8 cellular contexts compared by ENCODE assay signal in the genomic region with DNA sequence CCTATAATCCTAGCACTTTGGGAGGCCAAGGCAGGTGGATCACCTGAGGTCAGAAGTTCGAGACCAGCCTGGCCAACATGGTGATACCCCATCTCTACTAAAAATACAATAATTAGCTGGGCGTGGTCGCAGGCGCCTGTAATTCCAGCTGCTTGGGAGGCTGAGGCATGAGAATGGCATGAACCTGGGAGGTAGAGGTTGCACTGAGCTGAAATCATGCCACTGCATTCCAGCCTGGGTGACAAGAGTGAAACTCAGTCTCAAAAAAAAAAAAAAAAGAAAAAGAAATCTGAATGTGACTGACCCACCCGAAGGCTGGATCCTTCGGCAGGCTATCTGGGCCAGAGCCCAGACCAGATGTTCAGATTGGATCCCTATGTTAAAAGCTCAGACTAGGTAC. TPM values are rescaled to one million over a fixed set of nuclear protein-coding genes. Genes with fewer than 3 reads are reported as not detected.
DNase-seq lines count a peak whose midpoint lies in the region; FAIRE-seq and TF ChIP-seq lines count a peak whose summit lies in the region.
"Not testable (repeated sequence)": the region's sequence is repeated elsewhere in the genome, so short reads cannot be mapped to it uniquely, and the experiment has no call there.

No MANE protein-coding gene starts in this region.

- H3K4me3 ChIP-seq in HEK293 (ENCODE audit: low read depth, low read length); PC-9; astrocyte (ENCODE audit: insufficient read depth, low read depth, low read length); epithelial cell of esophagus (ENCODE audit: low read length): not testable (repeated sequence)

- DNase-seq in A172 (ENCODE audit: low spot score) (peak; percentile 63), EL (peak; percentile 23), PC-9 (peak; percentile 47 to 68), epithelial cell of esophagus (ENCODE audit: low read depth) (peak; percentile 45)
- DNase-seq in astrocyte (ENCODE audit: low read depth); type B pancreatic cell (ENCODE audit: extremely low spot score, unreplicated experiment): not testable (repeated sequence)

- H3K27ac ChIP-seq in HEK293 (ENCODE audit: extremely low read depth, low read depth, low read length); PC-9; astrocyte (ENCODE audit: low read depth, low read length): not testable (repeated sequence)

- intact Hi-C loops in PC-9 (cut with micrococcal nuclease; ENCODE audit: unreplicated experiment): not testable (repeated sequence)

- not testable (repeated sequence) for H3K9me2 ChIP-seq in PC-9 (ENCODE audit: insufficient read depth)

- H3K27me3 ChIP-seq in PC-9 (ENCODE audit: insufficient read depth, low read depth); astrocyte (ENCODE audit: insufficient read depth, low read length): not testable (repeated sequence)

- H3K36me3 ChIP-seq in HEK293 (ENCODE audit: control insufficient read depth in 2 of 2, insufficient read depth in 1 of 2, low read length in 2 of 2): peaks cover 3 to 29% of the 10 kb centered on the region in 2 experiments; a peak in 2 of 3 replicates
- not testable (repeated sequence) for H3K36me3 ChIP-seq in PC-9 (ENCODE audit: low read depth); astrocyte (ENCODE audit: insufficient read depth, low read length)

- H3K9ac ChIP-seq in astrocyte (ENCODE audit: low read length): not testable (repeated sequence)

- not testable (repeated sequence) for BruUV-seq in PC-9 (replicated peaks; lab: Mats Ljungman, UMichigan)

- H3K4me2 ChIP-seq in PC-9; astrocyte (ENCODE audit: low read length): not testable (repeated sequence)

- peak overlapping the region; percentile 73 for H3K27ac Mint-ChIP-seq in astrocyte (ENCODE audit: unreplicated experiment)
- not testable (repeated sequence) for H3K27ac Mint-ChIP-seq in nephron
- peak overlapping the region; percentile 69 for H3K27ac Mint-ChIP-seq in type B pancreatic cell

- POLR2A ChIA-PET in HEK293 (lab: Yijun Ruan, JAX) (interaction anchor here (0.5 to 1.3 kb wide), 2 partner anchors 18 to 632 kb away, joined by 3 read pairs; no protein-coding TSS in a partner anchor), PC-9 (lab: Charles Lee; ENCODE audit: unreplicated experiment) (interaction anchor here (0.7 kb wide), 2 partner anchors 263 to 563 kb away, joined by 3 to 4 read pairs; a partner anchor contains a TSS)

- FAIRE-seq in astrocyte (lab: Jason Lieb, UNC): not testable (repeated sequence)

- H3K4me1 Mint-ChIP-seq in astrocyte (ENCODE audit: low read depth, unreplicated experiment); nephron; type B pancreatic cell (ENCODE audit: unreplicated experiment): not testable (repeated sequence)

- H3K4me3 Mint-ChIP-seq in astrocyte (ENCODE audit: unreplicated experiment): not testable (repeated sequence)
- H3K4me3 Mint-ChIP-seq in nephron (peak overlapping the region; percentile 43 to 80 (median 64)), type B pancreatic cell (peak overlapping the region; percentile 45)

- not testable (repeated sequence) for TF ChIP-seq CTCF in HEK293 (tag by site-specific recombination; IDR thresholded peaks at IDR 0.05); PC-9 (conservative IDR thresholded peaks at IDR 0.05); astrocyte (IDR thresholded peaks at IDR 0.05; ENCODE audit: insufficient read depth, low read depth, low read length); epithelial cell of esophagus (IDR thresholded peaks at IDR 0.05; ENCODE audit: insufficient read depth, low read depth, low read length, missing control alignments); nephron (IDR thresholded peaks at IDR 0.05; ENCODE audit: unreplicated experiment in 3 of 3); type B pancreatic cell (conservative IDR thresholded peaks at IDR 0.05)

- not testable (repeated sequence) for H3K27me3 Mint-ChIP-seq in astrocyte (ENCODE audit: low read depth, unreplicated experiment); nephron (ENCODE audit: low read depth); type B pancreatic cell

- not testable (repeated sequence) for H3K4me1 ChIP-seq in HEK293 (ENCODE audit: control insufficient read depth, insufficient read depth, low read length)
- peaks cover 12% of the 10 kb centered on the region for H3K4me1 ChIP-seq in PC-9 (replicated peaks; ENCODE audit: insufficient read depth)
- H3K4me1 ChIP-seq in astrocyte (ENCODE audit: insufficient read depth, low read length): peaks cover 16% of the 10 kb centered on the region

- H2AFZ ChIP-seq in PC-9; astrocyte (ENCODE audit: low read depth, low read length): not testable (repeated sequence)

- not testable (repeated sequence) for H3F3A ChIP-seq in PC-9 (ENCODE audit: insufficient read depth, low read depth)

- CTCF ChIA-PET in HEK293 (lab: Yijun Ruan, JAX): interaction anchor here (0.6 to 3.3 kb wide), 3 partner anchors 15 to 607 kb away, joined by 3 to 12 read pairs (median 4); no protein-coding TSS in a partner anchor
- CTCF ChIA-PET in PC-9 (lab: Charles Lee): interaction anchor here (0.6 to 0.7 kb wide), 4 partner anchors 16 to 395 kb away, joined by 3 to 12 read pairs (median 6); no protein-coding TSS in a partner anchor

- H3K36me3 Mint-ChIP-seq in astrocyte (ENCODE audit: low read depth, unreplicated experiment): peaks cover 13% of the 10 kb centered on the region
- peaks cover 10% of the 10 kb centered on the region for H3K36me3 Mint-ChIP-seq in nephron (ENCODE audit: low read depth)
- H3K36me3 Mint-ChIP-seq in type B pancreatic cell: not testable (repeated sequence)

- H3K9me3 Mint-ChIP-seq in astrocyte (ENCODE audit: unreplicated experiment); nephron; type B pancreatic cell: not testable (repeated sequence)

- H4K20me1 ChIP-seq in PC-9 (ENCODE audit: insufficient read depth); astrocyte (ENCODE audit: insufficient read depth, low read length): not testable (repeated sequence)

- H3K79me2 ChIP-seq in PC-9 (ENCODE audit: low read depth): not testable (repeated sequence)
- peaks cover 12% of the 10 kb centered on the region for H3K79me2 ChIP-seq in astrocyte (ENCODE audit: insufficient read depth, low read length)

- H3K9me3 ChIP-seq in HEK293 (ENCODE audit: control insufficient read depth, insufficient read depth, low read depth, low read length); PC-9 (ENCODE audit: insufficient read depth, low read depth); astrocyte (ENCODE audit: insufficient read depth, low read depth, low read length): not testable (repeated sequence)

TF ChIP-seq in HEK293, 187 proteins besides CTCF, POLR2A, EP300 and RAD21:
- TF ChIP-seq, protein P1, sequence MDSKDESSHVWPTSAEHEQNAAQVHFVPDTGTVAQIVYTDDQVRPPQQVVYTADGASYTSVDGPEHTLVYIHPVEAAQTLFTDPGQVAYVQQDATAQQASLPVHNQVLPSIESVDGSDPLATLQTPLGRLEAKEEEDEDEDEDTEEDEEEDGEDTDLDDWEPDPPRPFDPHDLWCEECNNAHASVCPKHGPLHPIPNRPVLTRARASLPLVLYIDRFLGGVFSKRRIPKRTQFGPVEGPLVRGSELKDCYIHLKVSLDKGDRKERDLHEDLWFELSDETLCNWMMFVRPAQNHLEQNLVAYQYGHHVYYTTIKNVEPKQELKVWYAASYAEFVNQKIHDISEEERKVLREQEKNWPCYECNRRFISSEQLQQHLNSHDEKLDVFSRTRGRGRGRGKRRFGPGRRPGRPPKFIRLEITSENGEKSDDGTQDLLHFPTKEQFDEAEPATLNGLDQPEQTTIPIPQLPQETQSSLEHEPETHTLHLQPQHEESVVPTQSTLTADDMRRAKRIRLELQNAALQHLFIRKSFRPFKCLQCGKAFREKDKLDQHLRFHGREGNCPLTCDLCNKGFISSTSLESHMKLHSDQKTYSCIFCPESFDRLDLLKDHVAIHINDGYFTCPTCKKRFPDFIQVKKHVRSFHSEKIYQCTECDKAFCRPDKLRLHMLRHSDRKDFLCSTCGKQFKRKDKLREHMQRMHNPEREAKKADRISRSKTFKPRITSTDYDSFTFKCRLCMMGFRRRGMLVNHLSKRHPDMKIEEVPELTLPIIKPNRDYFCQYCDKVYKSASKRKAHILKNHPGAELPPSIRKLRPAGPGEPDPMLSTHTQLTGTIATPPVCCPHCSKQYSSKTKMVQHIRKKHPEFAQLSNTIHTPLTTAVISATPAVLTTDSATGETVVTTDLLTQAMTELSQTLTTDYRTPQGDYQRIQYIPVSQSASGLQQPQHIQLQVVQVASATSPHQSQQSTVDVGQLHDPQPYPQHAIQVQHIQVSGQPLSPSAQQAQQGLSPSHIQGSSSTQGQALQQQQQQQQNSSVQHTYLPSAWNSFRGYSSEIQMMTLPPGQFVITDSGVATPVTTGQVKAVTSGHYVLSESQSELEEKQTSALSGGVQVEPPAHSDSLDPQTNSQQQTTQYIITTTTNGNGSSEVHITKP (tag by site-specific recombination; IDR thresholded peaks at IDR 0.05): 0 out of 2 replicates have a peak, but pooled peaks have one; percentile 20

RNA-seq across cellular contexts. Expression of a gene that starts 2.7 kb away (rescaled TPM):
- total RNA-seq in A172 (2014; rRNA removed; shearing (Covaris generic)): 60.3 and 64.0 TPM in 2 replicates
- total RNA-seq in PC-9 (2021) (87.2 and 111 TPM in 2 replicates), astrocyte (66.1 and 99.8 TPM in 2 replicates), type B pancreatic cell (ENCODE audit: low replicate concordance) (47.3 and 60.8 TPM in 2 replicates)

RNA-seq across cellular contexts. Expression of a gene that starts 32.5 kb away (rescaled TPM):
- 44.7 and 55.7 TPM in 2 replicates for total RNA-seq in A172 (2014; rRNA removed; shearing (Covaris generic))
- 49.4 and 58.2 TPM in 2 replicates for total RNA-seq in PC-9 (2021)
- 26.2 and 28.1 TPM in 2 replicates for total RNA-seq in astrocyte
- 38.2 and 59.1 TPM in 2 replicates for total RNA-seq in type B pancreatic cell (ENCODE audit: low replicate concordance)

RNA-seq across cellular contexts. Expression of a gene that starts 52.2 kb away (rescaled TPM):
- 105 and 125 TPM in 2 replicates for total RNA-seq in A172 (2014; rRNA removed; shearing (Covaris generic))
- total RNA-seq in PC-9 (2021) (98.1 and 101 TPM in 2 replicates), astrocyte (50.7 and 51.6 TPM in 2 replicates), type B pancreatic cell (ENCODE audit: low replicate concordance) (56.1 and 60.3 TPM in 2 replicates)
